ENCODE assay signal across 8 cellular contexts in the genomic region with DNA sequence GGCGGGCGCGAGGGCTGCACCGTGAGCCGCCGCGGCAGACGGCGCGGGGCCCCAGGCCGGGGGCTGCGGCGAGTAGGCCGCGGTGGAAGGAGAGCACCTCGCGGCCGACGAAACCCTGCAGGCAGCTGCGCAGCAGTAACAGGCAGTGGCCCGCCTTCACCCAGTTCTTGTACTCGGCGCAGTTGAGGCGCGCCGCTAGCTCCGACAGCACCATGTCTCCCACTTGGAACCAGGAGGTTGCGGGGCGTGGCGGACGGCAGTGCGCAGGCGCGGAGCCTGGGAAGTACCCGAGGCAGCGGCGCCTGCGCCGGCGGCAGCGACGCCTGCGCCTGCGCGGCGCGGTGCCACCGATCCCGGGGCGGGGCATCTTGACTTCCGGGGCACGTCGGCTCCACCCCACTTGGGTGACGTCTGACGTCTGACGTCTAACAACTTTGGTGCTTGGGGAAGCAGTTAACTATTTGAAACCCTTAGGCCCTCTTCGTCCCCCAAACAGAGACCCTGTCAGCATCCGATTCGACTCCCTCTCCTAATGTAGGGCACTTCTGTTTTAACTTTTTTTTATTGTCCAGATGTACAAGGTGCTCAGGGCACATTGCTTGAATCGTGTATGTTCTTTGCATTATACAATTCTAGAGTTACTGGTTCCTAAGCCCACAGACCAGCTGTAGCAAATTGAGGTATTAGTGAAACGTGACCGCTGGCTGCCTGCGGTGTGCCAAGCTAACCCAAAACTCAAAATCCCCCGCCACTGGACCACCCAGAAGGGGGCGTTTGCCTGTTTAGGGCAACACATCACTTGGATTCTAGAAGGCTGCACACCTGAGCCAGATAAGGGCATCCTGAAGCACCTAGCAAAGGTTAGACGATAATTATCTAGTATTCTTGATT. TPM values are rescaled to one million over a fixed set of nuclear protein-coding genes. Genes with fewer than 3 reads are reported as not detected.
A peak's percentile ranks its signal among the peaks of the same experiment; 100 is the strongest.
DNase-seq lines count a peak whose midpoint lies in the region; ATAC-seq, FAIRE-seq and TF ChIP-seq lines count a peak whose summit lies in the region.

A gene with protein sequence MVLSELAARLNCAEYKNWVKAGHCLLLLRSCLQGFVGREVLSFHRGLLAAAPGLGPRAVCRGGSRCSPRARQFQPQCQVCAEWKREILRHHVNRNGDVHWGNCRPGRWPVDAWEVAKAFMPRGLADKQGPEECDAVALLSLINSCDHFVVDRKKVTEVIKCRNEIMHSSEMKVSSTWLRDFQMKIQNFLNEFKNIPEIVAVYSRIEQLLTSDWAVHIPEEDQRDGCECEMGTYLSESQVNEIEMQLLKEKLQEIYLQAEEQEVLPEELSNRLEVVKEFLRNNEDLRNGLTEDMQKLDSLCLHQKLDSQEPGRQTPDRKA (minus strand): TSS at position 255 of the 891 bp plus-strand sequence. CDS start 41 bp downstream, at position 214.

- no peak for TF ChIP-seq CTCF in DOHH2 (IDR thresholded peaks at IDR 0.05; ENCODE audit: low read depth, low read length, poor library complexity, severe bottlenecking)
- no peak for TF ChIP-seq CTCF in esophagus squamous epithelium (IDR thresholded peaks at IDR 0.05)

- no peaks in the 10 kb centered on the region for H3K9me3 Mint-ChIP-seq in activated T-cell treated with anti-CD3 and anti-CD28 coated beads, Interleukin-2, amount 50 U/mL, for 72 hours
- no peaks in the 10 kb centered on the region for H3K9me3 Mint-ChIP-seq in naive B cell
- H3K9me3 Mint-ChIP-seq in stimulated activated memory B cell treated with anti-CD40 and anti-IgM and Interleukin-4, amounts not matched to agents 10 μg/mL and 1 μg/mL and 100 μg/mL, for 72 hours = no peaks in the 10 kb centered on the region

- H3K36me3 Mint-ChIP-seq in activated T-cell treated with anti-CD3 and anti-CD28 coated beads, Interleukin-2, amount 50 U/mL, for 72 hours (ENCODE audit: insufficient read depth in 2 of 2) = peaks cover 8 to 9% of the 10 kb centered on the region in 2 donors
- H3K36me3 Mint-ChIP-seq in naive B cell = peaks cover 0 to 2% of the 10 kb centered on the region in 2 donors
- H3K36me3 Mint-ChIP-seq in stimulated activated memory B cell treated with anti-CD40 and anti-IgM and Interleukin-4, amounts not matched to agents 10 μg/mL and 1 μg/mL and 100 μg/mL, for 72 hours = peaks cover 21% of the 10 kb centered on the region

- peak within 1 kb of the TSS; percentile 98 for H3K27ac Mint-ChIP-seq in activated T-cell treated with anti-CD3 and anti-CD28 coated beads, Interleukin-2, amount 50 U/mL, for 72 hours
- H3K27ac Mint-ChIP-seq in naive B cell = peak within 1 kb of the TSS; percentile 96 to 100 (median 98)
- peak within 1 kb of the TSS; percentile 91 for H3K27ac Mint-ChIP-seq in stimulated activated memory B cell treated with anti-CD40 and anti-IgM and Interleukin-4, amounts not matched to agents 10 μg/mL and 1 μg/mL and 100 μg/mL, for 72 hours

- no peak for FAIRE-seq in RCC 7860 (lab: Jason Lieb, UNC)

- H3K9me3 ChIP-seq in DOHH2 (ENCODE audit: control insufficient read depth, insufficient read depth, low read length) (no peaks in the 10 kb centered on the region), Karpas-422 (ENCODE audit: low read length) (no peaks in the 10 kb centered on the region), esophagus squamous epithelium (no peaks in the 10 kb centered on the region)

- H3K4me2 ChIP-seq in DOHH2 (ENCODE audit: low read length) (peak within 1 kb of the TSS; percentile 66), Karpas-422 (ENCODE audit: low read depth, low read length, poor library complexity, severe bottlenecking) (peak within 1 kb of the TSS; percentile 60)

- peaks cover 45% of the 10 kb centered on the region for H3K79me2 ChIP-seq in DOHH2 (ENCODE audit: control insufficient read depth, low read length)
- peaks cover 42% of the 10 kb centered on the region for H3K79me2 ChIP-seq in Karpas-422 (ENCODE audit: low read length)

- peak within 1 kb of the TSS; percentile 47 for H3K27ac ChIP-seq in DOHH2 (ENCODE audit: low read depth, low read length)
- H3K27ac ChIP-seq in Karpas-422 (ENCODE audit: low read length) = peak within 1 kb of the TSS; percentile 51
- peak within 1 kb of the TSS; percentile 84 to 92 (median 85) for H3K27ac ChIP-seq in esophagus squamous epithelium

- H3F3A ChIP-seq in DOHH2 (ENCODE audit: control insufficient read depth, insufficient read depth) = peaks cover 4% of the 10 kb centered on the region; the same call in 1 of the 2 replicates

- H3K9ac ChIP-seq in Karpas-422 (ENCODE audit: low read length) = peak within 1 kb of the TSS; percentile 73

- H3K27me3 ChIP-seq in DOHH2 (ENCODE audit: control insufficient read depth, low read length) (no peaks in the 10 kb centered on the region), Karpas-422 (ENCODE audit: low read length) (no peaks in the 10 kb centered on the region), esophagus squamous epithelium (no peaks in the 10 kb centered on the region)

- intact Hi-C loops in esophagus squamous epithelium (cut with DNase I) = no loop called here

- peak in 2 of 4 donors; percentile 46 to 87 for TF ChIP-seq POLR2A in esophagus squamous epithelium (IDR thresholded peaks at IDR 0.05)

- ATAC-seq in GM21825 (IDR thresholded peaks at IDR 0.05; ENCODE audit: unreplicated experiment) (peak; percentile 62), naive B cell (ENCODE audit: low read depth in 2 of 2) (peak; percentile 69 to 71)
- peak; percentile 81 to 83 for ATAC-seq in activated T-cell treated with anti-CD3 and anti-CD28 coated beads, Interleukin-2, amount 50 U/mL, for 72 hours (replicated peaks in 1 of 2)
- peak; percentile 89 for ATAC-seq in stimulated activated memory B cell treated with anti-CD40 and anti-IgM and Interleukin-4, amounts not matched to agents 10 μg/mL and 1 μg/mL and 100 μg/mL, for 72 hours

- H4K20me1 ChIP-seq in DOHH2 (ENCODE audit: control insufficient read depth, insufficient read depth, low read depth, low read length) (no peaks in the 10 kb centered on the region), Karpas-422 (ENCODE audit: insufficient read depth, low read depth, low read length) (no peaks in the 10 kb centered on the region)

- H3K4me3 ChIP-seq in DOHH2 (ENCODE audit: low read length) (peak within 1 kb of the TSS; percentile 87), Karpas-422 (ENCODE audit: low read length) (peak within 1 kb of the TSS; percentile 70), esophagus squamous epithelium (peak within 1 kb of the TSS; percentile 66 to 86 (median 76))

- peak within 1 kb of the TSS; percentile 95 to 99 for H3K4me3 Mint-ChIP-seq in activated T-cell treated with anti-CD3 and anti-CD28 coated beads, Interleukin-2, amount 50 U/mL, for 72 hours
- peak within 1 kb of the TSS; percentile 83 to 99 (median 97) for H3K4me3 Mint-ChIP-seq in naive B cell
- peak within 1 kb of the TSS; percentile 93 for H3K4me3 Mint-ChIP-seq in stimulated activated memory B cell treated with anti-CD40 and anti-IgM and Interleukin-4, amounts not matched to agents 10 μg/mL and 1 μg/mL and 100 μg/mL, for 72 hours

- peaks cover 23% of the 10 kb centered on the region for H3K4me1 ChIP-seq in DOHH2 (ENCODE audit: control insufficient read depth, low read length)
- H3K4me1 ChIP-seq in Karpas-422 (ENCODE audit: low read length) = peaks cover 33% of the 10 kb centered on the region
- peaks cover 5 to 41% (median 22%) of the 10 kb centered on the region in 3 donors for H3K4me1 ChIP-seq in esophagus squamous epithelium

- H3K9me2 ChIP-seq in DOHH2 (replicated peaks; ENCODE audit: control insufficient read depth, low read length) (no peaks in the 10 kb centered on the region), Karpas-422 (replicated peaks; ENCODE audit: insufficient read depth, low read length) (no peaks in the 10 kb centered on the region)

- no peaks in the 10 kb centered on the region for H3K27me3 Mint-ChIP-seq in activated T-cell treated with anti-CD3 and anti-CD28 coated beads, Interleukin-2, amount 50 U/mL, for 72 hours (ENCODE audit: low read depth)
- no peaks in the 10 kb centered on the region for H3K27me3 Mint-ChIP-seq in naive B cell
- no peaks in the 10 kb centered on the region for H3K27me3 Mint-ChIP-seq in stimulated activated memory B cell treated with anti-CD40 and anti-IgM and Interleukin-4, amounts not matched to agents 10 μg/mL and 1 μg/mL and 100 μg/mL, for 72 hours

- H2AFZ ChIP-seq in Karpas-422 (ENCODE audit: low read length) = no peak within 1 kb of the TSS

- H3K36me3 ChIP-seq in DOHH2 (ENCODE audit: control insufficient read depth, low read length) = peaks cover 14% of the 10 kb centered on the region; the same call in 1 of the 2 replicates
- no peaks in the 10 kb centered on the region; the same call in 1 of the 2 replicates for H3K36me3 ChIP-seq in Karpas-422 (ENCODE audit: insufficient read depth, low read length)
- H3K36me3 ChIP-seq in esophagus squamous epithelium = peaks cover 0 to 3% (median 0%) of the 10 kb centered on the region in 3 donors

- peaks cover 31% of the 10 kb centered on the region for H3K4me1 Mint-ChIP-seq in activated T-cell treated with anti-CD3 and anti-CD28 coated beads, Interleukin-2, amount 50 U/mL, for 72 hours (ENCODE audit: low read depth)
- peaks cover 33 to 46% (median 38%) of the 10 kb centered on the region in 3 donors for H3K4me1 Mint-ChIP-seq in naive B cell
- H3K4me1 Mint-ChIP-seq in stimulated activated memory B cell treated with anti-CD40 and anti-IgM and Interleukin-4, amounts not matched to agents 10 μg/mL and 1 μg/mL and 100 μg/mL, for 72 hours = peaks cover 41% of the 10 kb centered on the region

- DNase-seq in Karpas-422 (peak; percentile 96), RCC 7860 (ENCODE audit: low spot score) (peak; percentile 72), esophagus squamous epithelium (lab: John Stamatoyannopoulos, UW) (peak; percentile 63), naive B cell (peak; percentile 94)
- DNase-seq in activated T-cell treated with anti-CD3 and anti-CD28 coated beads, Interleukin-2, amount 50 U/mL, for 72 hours = peak; percentile 93 to 97

- WGBS in esophagus squamous epithelium, 2 donors = 9 to 23% methylated on average over 4 to 10 of the region's 66 CpGs

RNA-seq across cellular contexts. Expression of the gene that starts here (rescaled TPM):
- total RNA-seq in Karpas-422 (2014; rRNA removed; shearing (Covaris generic); ENCODE audit: low replicate concordance) = 21.6 and 22.2 TPM in 2 replicates
- total RNA-seq in activated T-cell treated with anti-CD3 and anti-CD28 coated beads, Interleukin-2, amount 50 U/mL, for 72 hours = 10 to 100 TPM; 25.0 to 33.3 TPM
- total RNA-seq in esophagus squamous epithelium = 10 to 100 TPM in 2 of 4 donors, 1 to 10 TPM in 2; 6.9 to 13.2 (median 9.5) TPM
- 10 to 100 TPM; 17.5 to 44.3 (median 39.5) TPM for polyA plus RNA-seq in naive B cell (ENCODE audit: low read depth in 6 of 6)

Comparison
In these comparisons a context has a peak if more than half of its experiments do, and no peak if none do; other contexts are left out.
1. Peak in every context shown above with its lines: DNase-seq, ATAC-seq, H3K4me3 ChIP-seq and H3K27ac ChIP-seq.